1 cellular context compared by ENCODE assay signal in the genomic region with DNA sequence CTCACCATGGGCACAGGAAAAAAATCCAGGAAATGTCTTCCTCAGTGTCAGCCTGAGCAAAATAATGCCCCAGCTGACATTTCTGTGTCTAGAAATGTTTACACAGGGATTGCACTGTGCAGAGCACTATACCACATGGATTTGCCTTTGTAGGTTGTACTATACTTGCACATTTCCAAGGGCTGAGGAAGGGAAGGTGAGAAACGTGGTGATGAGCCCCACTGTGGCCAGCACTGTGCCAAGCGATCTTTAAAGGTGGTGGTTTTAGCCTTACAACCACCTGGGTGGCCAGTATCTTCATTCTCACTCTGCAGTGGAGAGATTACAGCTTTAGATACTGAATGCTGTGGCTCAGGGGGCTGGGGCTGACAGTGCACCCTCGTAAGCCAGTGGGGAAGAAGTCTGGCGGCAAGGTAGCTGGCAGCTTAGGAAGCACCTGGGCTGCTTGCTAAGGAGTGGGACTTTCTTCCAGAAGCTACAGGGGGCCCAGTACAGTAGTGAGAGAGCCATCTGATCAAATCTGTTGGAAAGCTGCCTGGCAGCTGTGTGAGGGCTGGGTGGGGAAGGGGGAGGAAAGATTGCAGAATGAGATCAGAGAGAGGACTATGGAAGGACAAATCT.
TF ChIP-seq lines count a peak whose summit lies in the region.

No MANE protein-coding gene starts in this region.

TF ChIP-seq in HepG2, 621 proteins besides CTCF, POLR2A, EP300 and RAD21 (continued from another document and continues in another):
- TF ChIP-seq ZNF549 (CRISPR knock-in tag; IDR thresholded peaks at IDR 0.05), result no peak
- TF ChIP-seq FOXA1 (IDR thresholded peaks at IDR 0.05), result no peak
- TF ChIP-seq FOXA1 (CRISPR knock-in tag; IDR thresholded peaks at IDR 0.05), result 0 out of 2 replicates have a peak, but pooled peaks have one; percentile 25
- TF ChIP-seq SKI (IDR thresholded peaks at IDR 0.05; ENCODE audit: partially characterized antibody), result no peak
- TF ChIP-seq, protein P1, sequence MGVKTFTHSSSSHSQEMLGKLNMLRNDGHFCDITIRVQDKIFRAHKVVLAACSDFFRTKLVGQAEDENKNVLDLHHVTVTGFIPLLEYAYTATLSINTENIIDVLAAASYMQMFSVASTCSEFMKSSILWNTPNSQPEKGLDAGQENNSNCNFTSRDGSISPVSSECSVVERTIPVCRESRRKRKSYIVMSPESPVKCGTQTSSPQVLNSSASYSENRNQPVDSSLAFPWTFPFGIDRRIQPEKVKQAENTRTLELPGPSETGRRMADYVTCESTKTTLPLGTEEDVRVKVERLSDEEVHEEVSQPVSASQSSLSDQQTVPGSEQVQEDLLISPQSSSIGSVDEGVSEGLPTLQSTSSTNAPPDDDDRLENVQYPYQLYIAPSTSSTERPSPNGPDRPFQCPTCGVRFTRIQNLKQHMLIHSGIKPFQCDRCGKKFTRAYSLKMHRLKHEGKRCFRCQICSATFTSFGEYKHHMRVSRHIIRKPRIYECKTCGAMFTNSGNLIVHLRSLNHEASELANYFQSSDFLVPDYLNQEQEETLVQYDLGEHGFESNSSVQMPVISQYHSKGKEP (CRISPR knock-in tag; IDR thresholded peaks at IDR 0.05), result no peak
- TF ChIP-seq ZNF343 (CRISPR knock-in tag; IDR thresholded peaks at IDR 0.05), result no peak
- TF ChIP-seq MAZ (IDR thresholded peaks at IDR 0.05; ENCODE audit: borderline replicate concordance, low read depth, low read length), result no peak
- TF ChIP-seq MAZ (CRISPR knock-in tag; IDR thresholded peaks at IDR 0.05; ENCODE audit: low read depth), result no peak
- no peak for TF ChIP-seq RAD51 (IDR thresholded peaks at IDR 0.05; ENCODE audit: borderline replicate concordance)
- no peak for TF ChIP-seq CEBPB (IDR thresholded peaks at IDR 0.05; ENCODE audit: borderline replicate concordance, low read depth, low read length)
- TF ChIP-seq U2AF1 (optimal IDR thresholded peaks at IDR 0.05; ENCODE audit: low read depth, low read length), result no peak
- TF ChIP-seq, protein P2, sequence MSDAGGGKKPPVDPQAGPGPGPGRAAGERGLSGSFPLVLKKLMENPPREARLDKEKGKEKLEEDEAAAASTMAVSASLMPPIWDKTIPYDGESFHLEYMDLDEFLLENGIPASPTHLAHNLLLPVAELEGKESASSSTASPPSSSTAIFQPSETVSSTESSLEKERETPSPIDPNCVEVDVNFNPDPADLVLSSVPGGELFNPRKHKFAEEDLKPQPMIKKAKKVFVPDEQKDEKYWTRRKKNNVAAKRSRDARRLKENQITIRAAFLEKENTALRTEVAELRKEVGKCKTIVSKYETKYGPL (CRISPR knock-in tag; IDR thresholded peaks at IDR 0.05), result no peak
- TF ChIP-seq ZBTB3 (CRISPR knock-in tag; IDR thresholded peaks at IDR 0.05; ENCODE audit: borderline replicate concordance, low read depth), result no peak
- no peak for TF ChIP-seq HCFC1 (IDR thresholded peaks at IDR 0.05; ENCODE audit: low read depth, low read length)
- TF ChIP-seq JUNB (CRISPR knock-in tag; IDR thresholded peaks at IDR 0.05; ENCODE audit: borderline replicate concordance), result no peak
- no peak for TF ChIP-seq CC2D1A (CRISPR knock-in tag; IDR thresholded peaks at IDR 0.05)
- no peak for TF ChIP-seq MAFK (conservative IDR thresholded peaks at IDR 0.05 in 1 of 2, IDR thresholded peaks at IDR 0.05 in 1 of 2; ENCODE audit: low read length in 2 of 2)
- no peak for TF ChIP-seq SRF (IDR thresholded peaks at IDR 0.05; ENCODE audit: low read depth, low read length)
- TF ChIP-seq, protein P3, sequence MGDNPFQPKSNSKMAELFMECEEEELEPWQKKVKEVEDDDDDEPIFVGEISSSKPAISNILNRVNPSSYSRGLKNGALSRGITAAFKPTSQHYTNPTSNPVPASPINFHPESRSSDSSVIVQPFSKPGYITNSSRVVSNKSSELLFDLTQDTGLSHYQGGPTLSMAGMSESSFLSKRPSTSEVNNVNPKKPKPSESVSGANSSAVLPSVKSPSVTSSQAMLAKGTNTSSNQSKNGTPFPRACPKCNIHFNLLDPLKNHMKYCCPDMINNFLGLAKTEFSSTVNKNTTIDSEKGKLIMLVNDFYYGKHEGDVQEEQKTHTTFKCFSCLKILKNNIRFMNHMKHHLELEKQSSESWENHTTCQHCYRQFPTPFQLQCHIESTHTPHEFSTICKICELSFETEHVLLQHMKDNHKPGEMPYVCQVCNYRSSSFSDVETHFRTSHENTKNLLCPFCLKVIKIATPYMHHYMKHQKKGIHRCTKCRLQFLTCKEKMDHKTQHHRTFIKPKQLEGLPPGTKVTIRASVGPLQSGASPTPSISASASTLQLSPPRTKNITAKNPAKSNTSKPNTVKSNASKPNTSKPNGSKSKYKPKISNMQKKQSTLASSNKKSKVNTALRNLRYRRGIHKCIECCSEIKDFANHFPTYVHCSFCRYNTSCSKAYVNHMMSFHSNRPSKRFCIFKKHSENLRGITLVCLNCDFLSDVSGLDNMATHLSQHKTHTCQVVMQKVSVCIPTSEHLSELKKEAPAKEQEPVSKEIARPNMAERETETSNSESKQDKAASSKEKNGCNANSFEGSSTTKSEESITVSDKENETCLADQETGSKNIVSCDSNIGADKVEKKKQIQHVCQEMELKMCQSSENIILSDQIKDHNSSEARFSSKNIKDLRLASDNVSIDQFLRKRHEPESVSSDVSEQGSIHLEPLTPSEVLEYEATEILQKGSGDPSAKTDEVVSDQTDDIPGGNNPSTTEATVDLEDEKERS (CRISPR knock-in tag; IDR thresholded peaks at IDR 0.05), result no peak
- TF ChIP-seq TBL1XR1 (IDR thresholded peaks at IDR 0.05; ENCODE audit: borderline replicate concordance, low read length, partially characterized antibody), result no peak
- TF ChIP-seq ETV5 (CRISPR knock-in tag; IDR thresholded peaks at IDR 0.05; ENCODE audit: borderline replicate concordance), result 0 out of 2 replicates have a peak, but pooled peaks have one; percentile 8
- TF ChIP-seq, protein P4, sequence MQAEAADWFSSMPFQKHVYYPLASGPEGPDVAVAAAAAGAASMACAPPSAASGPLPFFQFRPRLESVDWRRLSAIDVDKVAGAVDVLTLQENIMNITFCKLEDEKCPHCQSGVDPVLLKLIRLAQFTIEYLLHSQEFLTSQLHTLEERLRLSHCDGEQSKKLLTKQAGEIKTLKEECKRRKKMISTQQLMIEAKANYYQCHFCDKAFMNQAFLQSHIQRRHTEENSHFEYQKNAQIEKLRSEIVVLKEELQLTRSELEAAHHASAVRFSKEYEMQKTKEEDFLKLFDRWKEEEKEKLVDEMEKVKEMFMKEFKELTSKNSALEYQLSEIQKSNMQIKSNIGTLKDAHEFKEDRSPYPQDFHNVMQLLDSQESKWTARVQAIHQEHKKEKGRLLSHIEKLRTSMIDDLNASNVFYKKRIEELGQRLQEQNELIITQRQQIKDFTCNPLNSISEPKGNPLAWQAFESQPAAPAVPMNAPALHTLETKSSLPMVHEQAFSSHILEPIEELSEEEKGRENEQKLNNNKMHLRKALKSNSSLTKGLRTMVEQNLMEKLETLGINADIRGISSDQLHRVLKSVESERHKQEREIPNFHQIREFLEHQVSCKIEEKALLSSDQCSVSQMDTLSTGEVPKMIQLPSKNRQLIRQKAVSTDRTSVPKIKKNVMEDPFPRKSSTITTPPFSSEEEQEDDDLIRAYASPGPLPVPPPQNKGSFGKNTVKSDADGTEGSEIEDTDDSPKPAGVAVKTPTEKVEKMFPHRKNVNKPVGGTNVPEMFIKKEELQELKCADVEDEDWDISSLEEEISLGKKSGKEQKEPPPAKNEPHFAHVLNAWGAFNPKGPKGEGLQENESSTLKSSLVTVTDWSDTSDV (CRISPR knock-in tag; IDR thresholded peaks at IDR 0.05), result no peak
- TF ChIP-seq, protein P5, sequence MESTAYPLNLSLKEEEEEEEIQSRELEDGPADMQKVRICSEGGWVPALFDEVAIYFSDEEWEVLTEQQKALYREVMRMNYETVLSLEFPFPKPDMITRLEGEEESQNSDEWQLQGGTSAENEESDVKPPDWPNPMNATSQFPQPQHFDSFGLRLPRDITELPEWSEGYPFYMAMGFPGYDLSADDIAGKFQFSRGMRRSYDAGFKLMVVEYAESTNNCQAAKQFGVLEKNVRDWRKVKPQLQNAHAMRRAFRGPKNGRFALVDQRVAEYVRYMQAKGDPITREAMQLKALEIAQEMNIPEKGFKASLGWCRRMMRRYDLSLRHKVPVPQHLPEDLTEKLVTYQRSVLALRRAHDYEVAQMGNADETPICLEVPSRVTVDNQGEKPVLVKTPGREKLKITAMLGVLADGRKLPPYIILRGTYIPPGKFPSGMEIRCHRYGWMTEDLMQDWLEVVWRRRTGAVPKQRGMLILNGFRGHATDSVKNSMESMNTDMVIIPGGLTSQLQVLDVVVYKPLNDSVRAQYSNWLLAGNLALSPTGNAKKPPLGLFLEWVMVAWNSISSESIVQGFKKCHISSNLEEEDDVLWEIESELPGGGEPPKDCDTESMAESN (CRISPR knock-in tag; conservative IDR thresholded peaks at IDR 0.05), result no peak
- TF ChIP-seq, protein P6, sequence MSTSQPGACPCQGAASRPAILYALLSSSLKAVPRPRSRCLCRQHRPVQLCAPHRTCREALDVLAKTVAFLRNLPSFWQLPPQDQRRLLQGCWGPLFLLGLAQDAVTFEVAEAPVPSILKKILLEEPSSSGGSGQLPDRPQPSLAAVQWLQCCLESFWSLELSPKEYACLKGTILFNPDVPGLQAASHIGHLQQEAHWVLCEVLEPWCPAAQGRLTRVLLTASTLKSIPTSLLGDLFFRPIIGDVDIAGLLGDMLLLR (CRISPR knock-in tag; IDR thresholded peaks at IDR 0.05), result no peak
- TF ChIP-seq PCBP1 (IDR thresholded peaks at IDR 0.05; ENCODE audit: borderline replicate concordance, low read depth, low read length), result no peak
- no peak for TF ChIP-seq ZNF577 (CRISPR knock-in tag; IDR thresholded peaks at IDR 0.05; ENCODE audit: borderline replicate concordance, low read depth)
- TF ChIP-seq, protein P7, sequence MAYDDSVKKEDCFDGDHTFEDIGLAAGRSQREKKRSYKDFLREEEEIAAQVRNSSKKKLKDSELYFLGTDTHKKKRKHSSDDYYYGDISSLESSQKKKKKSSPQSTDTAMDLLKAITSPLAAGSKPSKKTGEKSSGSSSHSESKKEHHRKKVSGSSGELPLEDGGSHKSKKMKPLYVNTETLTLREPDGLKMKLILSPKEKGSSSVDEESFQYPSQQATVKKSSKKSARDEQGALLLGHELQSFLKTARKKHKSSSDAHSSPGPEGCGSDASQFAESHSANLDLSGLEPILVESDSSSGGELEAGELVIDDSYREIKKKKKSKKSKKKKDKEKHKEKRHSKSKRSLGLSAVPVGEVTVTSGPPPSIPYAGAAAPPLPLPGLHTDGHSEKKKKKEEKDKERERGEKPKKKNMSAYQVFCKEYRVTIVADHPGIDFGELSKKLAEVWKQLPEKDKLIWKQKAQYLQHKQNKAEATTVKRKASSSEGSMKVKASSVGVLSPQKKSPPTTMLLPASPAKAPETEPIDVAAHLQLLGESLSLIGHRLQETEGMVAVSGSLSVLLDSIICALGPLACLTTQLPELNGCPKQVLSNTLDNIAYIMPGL (CRISPR knock-in tag; IDR thresholded peaks at IDR 0.05; ENCODE audit: borderline replicate concordance in 1 of 2, low read depth in 1 of 2), result no peak
- no peak for TF ChIP-seq ZNF749 (CRISPR knock-in tag; IDR thresholded peaks at IDR 0.05; ENCODE audit: borderline replicate concordance)
- no peak for TF ChIP-seq ZNF772 (CRISPR knock-in tag; IDR thresholded peaks at IDR 0.05)
- no peak for TF ChIP-seq NFYC (CRISPR knock-in tag; IDR thresholded peaks at IDR 0.05)
- peak; percentile 80 for TF ChIP-seq PITX1 (CRISPR knock-in tag; IDR thresholded peaks at IDR 0.05)
- TF ChIP-seq, protein P8, sequence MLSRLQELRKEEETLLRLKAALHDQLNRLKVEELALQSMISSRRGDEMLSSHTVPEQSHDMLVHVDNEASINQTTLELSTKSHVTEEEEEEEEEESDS (CRISPR knock-in tag; IDR thresholded peaks at IDR 0.05; ENCODE audit: borderline replicate concordance), result no peak
- TF ChIP-seq ERF (CRISPR knock-in tag; IDR thresholded peaks at IDR 0.05), result no peak
- TF ChIP-seq HMG20B (CRISPR knock-in tag; conservative IDR thresholded peaks at IDR 0.05), result no peak
- TF ChIP-seq YY1 (IDR thresholded peaks at IDR 0.05; ENCODE audit: insufficient read depth, insufficient replicate concordance, low read depth, low read length), result no peak
- no peak for TF ChIP-seq ARNT2 (CRISPR knock-in tag; IDR thresholded peaks at IDR 0.05; ENCODE audit: low read depth)
- TF ChIP-seq EED (CRISPR knock-in tag; IDR thresholded peaks at IDR 0.05), result no peak
- TF ChIP-seq ZNF460 (CRISPR knock-in tag; IDR thresholded peaks at IDR 0.05; ENCODE audit: borderline replicate concordance), result no peak
- TF ChIP-seq, protein P9, sequence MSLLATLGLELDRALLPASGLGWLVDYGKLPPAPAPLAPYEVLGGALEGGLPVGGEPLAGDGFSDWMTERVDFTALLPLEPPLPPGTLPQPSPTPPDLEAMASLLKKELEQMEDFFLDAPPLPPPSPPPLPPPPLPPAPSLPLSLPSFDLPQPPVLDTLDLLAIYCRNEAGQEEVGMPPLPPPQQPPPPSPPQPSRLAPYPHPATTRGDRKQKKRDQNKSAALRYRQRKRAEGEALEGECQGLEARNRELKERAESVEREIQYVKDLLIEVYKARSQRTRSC (CRISPR knock-in tag; IDR thresholded peaks at IDR 0.05; ENCODE audit: low read depth), result no peak
- TF ChIP-seq ZNF569 (CRISPR knock-in tag; IDR thresholded peaks at IDR 0.05; ENCODE audit: borderline replicate concordance), result no peak
- TF ChIP-seq SAP130 (CRISPR knock-in tag; IDR thresholded peaks at IDR 0.05; ENCODE audit: low read depth), result peak; percentile 72
- TF ChIP-seq POGZ (CRISPR knock-in tag; IDR thresholded peaks at IDR 0.05), result no peak
- TF ChIP-seq ZNF12 (CRISPR knock-in tag; IDR thresholded peaks at IDR 0.05), result peak; percentile 83
- no peak for TF ChIP-seq SP140L (CRISPR knock-in tag; IDR thresholded peaks at IDR 0.05; ENCODE audit: borderline replicate concordance)
- TF ChIP-seq ZFP1 (CRISPR knock-in tag; IDR thresholded peaks at IDR 0.05), result 0 out of 2 replicates have a peak, but pooled peaks have one; percentile 7
- TF ChIP-seq HHEX (CRISPR knock-in tag; IDR thresholded peaks at IDR 0.05), result no peak
- TF ChIP-seq, protein P10, sequence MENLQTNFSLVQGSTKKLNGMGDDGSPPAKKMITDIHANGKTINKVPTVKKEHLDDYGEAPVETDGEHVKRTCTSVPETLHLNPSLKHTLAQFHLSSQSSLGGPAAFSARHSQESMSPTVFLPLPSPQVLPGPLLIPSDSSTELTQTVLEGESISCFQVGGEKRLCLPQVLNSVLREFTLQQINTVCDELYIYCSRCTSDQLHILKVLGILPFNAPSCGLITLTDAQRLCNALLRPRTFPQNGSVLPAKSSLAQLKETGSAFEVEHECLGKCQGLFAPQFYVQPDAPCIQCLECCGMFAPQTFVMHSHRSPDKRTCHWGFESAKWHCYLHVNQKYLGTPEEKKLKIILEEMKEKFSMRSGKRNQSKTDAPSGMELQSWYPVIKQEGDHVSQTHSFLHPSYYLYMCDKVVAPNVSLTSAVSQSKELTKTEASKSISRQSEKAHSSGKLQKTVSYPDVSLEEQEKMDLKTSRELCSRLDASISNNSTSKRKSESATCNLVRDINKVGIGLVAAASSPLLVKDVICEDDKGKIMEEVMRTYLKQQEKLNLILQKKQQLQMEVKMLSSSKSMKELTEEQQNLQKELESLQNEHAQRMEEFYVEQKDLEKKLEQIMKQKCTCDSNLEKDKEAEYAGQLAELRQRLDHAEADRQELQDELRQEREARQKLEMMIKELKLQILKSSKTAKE (CRISPR knock-in tag; IDR thresholded peaks at IDR 0.05; ENCODE audit: borderline replicate concordance), result no peak
- no peak for TF ChIP-seq ZNF317 (CRISPR knock-in tag; IDR thresholded peaks at IDR 0.05)
- TF ChIP-seq PAX8 (CRISPR knock-in tag; IDR thresholded peaks at IDR 0.05; ENCODE audit: borderline replicate concordance), result no peak
- TF ChIP-seq NCOR1 (IDR thresholded peaks at IDR 0.05; ENCODE audit: borderline replicate concordance, low read length), result no peak
- no peak for TF ChIP-seq ZFP90 (CRISPR knock-in tag; IDR thresholded peaks at IDR 0.05; ENCODE audit: borderline replicate concordance)
